8 cellular contexts compared by ENCODE assay signal in genomic region chr9:134136997-134137302, GRCh38. TPM values are rescaled to one million over a fixed set of nuclear protein-coding genes. Genes with fewer than 3 reads are reported as not detected.
DNase-seq lines count a peak whose midpoint lies in the region; FAIRE-seq and TF ChIP-seq lines count a peak whose summit lies in the region.

No MANE protein-coding gene starts in this region.

- DNase-seq in HAP-1 (ENCODE audit: low spot score in 2 of 2) (peak in 1 of 2 experiments; percentile 54), glutamatergic neuron (no peak), NCI-H2029 treated with DMSO at 0.1 percent for 48 hours (lab: John Stamatoyannopoulos, UW) (no peak), A172 (ENCODE audit: low spot score) (no peak), AML-193 (lab: John Stamatoyannopoulos, UW) (no peak), D721Med (ENCODE audit: insufficient read length, low spot score) (no peak)

- H3K4me1 Mint-ChIP-seq in glutamatergic neuron (ENCODE audit: low read depth, unreplicated experiment) = peaks cover 22% of the 10 kb centered on the region

- H3K9me3 Mint-ChIP-seq in glutamatergic neuron (ENCODE audit: unreplicated experiment) = peaks cover 7% of the 10 kb centered on the region

- TF ChIP-seq CTCF in VCaP (conservative IDR thresholded peaks at IDR 0.05) (no peak), glutamatergic neuron (IDR thresholded peaks at IDR 0.05; ENCODE audit: partially characterized antibody, unreplicated experiment) (no peak), D721Med (IDR thresholded peaks at IDR 0.05; ENCODE audit: insufficient read depth, missing control alignments) (no peak)

- peak overlapping the region; percentile 76 for H3K27ac Mint-ChIP-seq in glutamatergic neuron (ENCODE audit: unreplicated experiment)

- no peak for FAIRE-seq in D721Med (lab: Jason Lieb, UNC)

- H3K4me3 ChIP-seq in HAP-1 (peak overlapping the region; percentile 88), skin epidermis (peak overlapping the region; percentile 71 to 94 (median 86))

- in situ Hi-C loops in HAP-1 (cut with MboI; ENCODE audit: low sequenced_read_pairs) = no loop called here

- H3K27me3 ChIP-seq in HAP-1 (ENCODE audit: low read depth) = no peaks in the 10 kb centered on the region

- no peaks in the 10 kb centered on the region for H3K9me3 ChIP-seq in HAP-1

- peak overlapping the region; percentile 89 for H3K4me3 Mint-ChIP-seq in glutamatergic neuron (ENCODE audit: unreplicated experiment)

- H3K36me3 ChIP-seq in HAP-1 (replicated peaks) = peaks cover 25% of the 10 kb centered on the region

- H3K36me3 Mint-ChIP-seq in glutamatergic neuron (ENCODE audit: unreplicated experiment) = no peaks in the 10 kb centered on the region

- peaks cover 17% of the 10 kb centered on the region for H3K4me1 ChIP-seq in HAP-1

- H3K27ac ChIP-seq in VCaP = peak overlapping the region; percentile 99
- H3K27ac ChIP-seq in skin epidermis = peak overlapping the region in 15 of 21 experiments; percentile 42 to 92 (median 82)

- no peaks in the 10 kb centered on the region for H3K27me3 Mint-ChIP-seq in glutamatergic neuron (ENCODE audit: unreplicated experiment)

RNA-seq across cellular contexts. Expression of gene WDR5, which starts 1.1 kb away (rescaled TPM):
- 45.9 TPM for total RNA-seq in glutamatergic neuron (ENCODE audit: unreplicated experiment)
- total RNA-seq in A172 (2014; rRNA removed; shearing (Covaris generic)) = 35.7 and 42.3 TPM in 2 replicates

RNA-seq across cellular contexts. Expression of gene RNU6ATAC, which starts 27.4 kb away (rescaled TPM):
- total RNA-seq in glutamatergic neuron (ENCODE audit: unreplicated experiment) = 121 TPM
- total RNA-seq in A172 (2014; rRNA removed; shearing (Covaris generic)) = not detected in 2 replicates

Comparison
In these comparisons a context has a peak if more than half of its experiments do, and no peak if none do; other contexts are left out.
1. RNA of gene RNU6ATAC, which starts 27.4 kb away (total RNA-seq): 121 TPM in glutamatergic neuron (single experiment); not detected in A172; every median in the first group is over 100 times any median in the second.